In the genomic region with DNA sequence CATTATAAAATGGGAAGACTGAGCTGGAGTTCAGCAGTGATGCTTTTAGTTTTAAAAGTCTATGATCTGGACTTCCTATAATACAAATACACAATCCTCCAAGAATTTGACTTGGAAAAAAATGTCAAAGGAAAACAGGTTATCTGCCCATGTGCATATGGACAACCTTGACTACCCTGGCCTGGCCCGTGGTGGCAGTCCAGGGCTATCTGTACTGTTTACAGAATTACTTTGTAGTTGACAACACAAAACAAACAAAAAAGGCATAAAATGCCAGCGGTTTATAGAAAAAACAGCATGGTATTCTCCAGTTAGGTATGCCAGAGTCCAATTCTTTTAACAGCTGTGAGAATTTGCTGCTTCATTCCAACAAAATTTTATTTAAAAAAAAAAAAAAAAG, we compare ENCODE assay signal across 1 cellular context.
TF ChIP-seq lines count a peak whose summit lies in the region.

No MANE protein-coding gene starts in this region.

TF ChIP-seq in HCT116, 20 proteins besides CTCF, POLR2A, EP300 and RAD21 (continued from another document):
- TF ChIP-seq, protein P1, sequence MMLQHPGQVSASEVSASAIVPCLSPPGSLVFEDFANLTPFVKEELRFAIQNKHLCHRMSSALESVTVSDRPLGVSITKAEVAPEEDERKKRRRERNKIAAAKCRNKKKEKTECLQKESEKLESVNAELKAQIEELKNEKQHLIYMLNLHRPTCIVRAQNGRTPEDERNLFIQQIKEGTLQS (IDR thresholded peaks at IDR 0.05) = no peak
- TF ChIP-seq FOSL1 (IDR thresholded peaks at IDR 0.05; ENCODE audit: low read depth) (no peak), ZNF274 (IDR thresholded peaks at IDR 0.05; ENCODE audit: low read depth, low read length) (no peak), EZH2phosphoT487 (IDR thresholded peaks at IDR 0.05; ENCODE audit: borderline replicate concordance) (no peak), CBX3 (IDR thresholded peaks at IDR 0.05; ENCODE audit: low read depth) (no peak)
- TF ChIP-seq, protein P2, sequence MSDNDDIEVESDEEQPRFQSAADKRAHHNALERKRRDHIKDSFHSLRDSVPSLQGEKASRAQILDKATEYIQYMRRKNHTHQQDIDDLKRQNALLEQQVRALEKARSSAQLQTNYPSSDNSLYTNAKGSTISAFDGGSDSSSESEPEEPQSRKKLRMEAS (IDR thresholded peaks at IDR 0.05) = no peak
